ENCODE assay signal across 17 cellular contexts in genomic region chr14:53807580-53807979, GRCh38.
"Had no signal": no experiment of that assay in that cellular context is flagged by ENCODE, and none has a peak within 500 bp of the region (broad histone marks: within the 10 kb centered on the region; RNA-seq: fewer than 3 reads in every experiment).

No MANE protein-coding gene starts in this region.

- H3K9me3 ChIP-seq: esophagus muscularis mucosa, psoas muscle, stomach, uterus had no signal

- H3K27ac ChIP-seq: psoas muscle, stomach, uterus had no signal

- H3K36me3 Mint-ChIP-seq: activated CD8-positive, alpha-beta memory T cell treated with anti-CD3 and anti-CD28 coated beads, Interleukin-2, amount 10 ng/mL, durations not matched to agents 7 days and 5 days; activated naive CD4-positive, alpha-beta T cell treated with anti-CD3 and anti-CD28 coated beads, Interleukin-2, amount 50 U/mL, for 24 hours; memory B cell; natural killer cell treated with Interleukin-12 subunit alpha and Interleukin-12 subunit beta and Interleukin-15 and Interleukin-18, amount 100 ng/mL, for 72 hours had no signal

- DNase-seq: activated CD4-positive, alpha-beta T cell treated with anti-CD3 and anti-CD28 coated beads, Interleukin-2, amount 50 U/mL, for 4 hours; activated CD8-positive, alpha-beta memory T cell treated with anti-CD3 and anti-CD28 coated beads, Interleukin-2, amount 10 ng/mL, durations not matched to agents 7 days and 5 days; activated effector memory CD4-positive, alpha-beta T cell treated with Interleukin-2 at 50 U/mL for 16 hours; activated T-cell treated with anti-CD3 and anti-CD28 coated beads, Interleukin-2, amount 50 U/mL, for 24 hours; occipital lobe; stimulated activated CD4-positive, alpha-beta T cell treated with anti-CD3 and anti-CD28 coated beads, Interleukin-4, amount 100 ng/mL, for 4 hours; stomach; T-helper 2 cell had no signal

- H3K27me3 ChIP-seq: esophagus muscularis mucosa, stomach, uterus had no signal

- H3K4me3 ChIP-seq: esophagus muscularis mucosa, psoas muscle, stomach, uterus had no signal

- H3K27ac Mint-ChIP-seq: activated CD8-positive, alpha-beta memory T cell treated with anti-CD3 and anti-CD28 coated beads, Interleukin-2, amount 10 ng/mL, durations not matched to agents 7 days and 5 days; activated naive CD4-positive, alpha-beta T cell treated with anti-CD3 and anti-CD28 coated beads, Interleukin-2, amount 50 U/mL, for 24 hours; activated T-cell treated with anti-CD3 and anti-CD28 coated beads, Interleukin-2, amount 50 U/mL, for 24 hours; memory B cell; natural killer cell treated with Interleukin-12 subunit alpha and Interleukin-12 subunit beta and Interleukin-15 and Interleukin-18, amount 100 ng/mL, for 72 hours had no signal

- H3K4me1 Mint-ChIP-seq: activated CD8-positive, alpha-beta memory T cell treated with anti-CD3 and anti-CD28 coated beads, Interleukin-2, amount 10 ng/mL, durations not matched to agents 7 days and 5 days; activated naive CD4-positive, alpha-beta T cell treated with anti-CD3 and anti-CD28 coated beads, Interleukin-2, amount 50 U/mL, for 24 hours; memory B cell had no signal

- H3K36me3 ChIP-seq: esophagus muscularis mucosa, stomach, uterus had no signal

- H3K4me1 ChIP-seq: esophagus muscularis mucosa, psoas muscle, uterus had no signal

- FAIRE-seq: endometrium had no signal

- H3K27me3 Mint-ChIP-seq: activated CD8-positive, alpha-beta memory T cell treated with anti-CD3 and anti-CD28 coated beads, Interleukin-2, amount 10 ng/mL, durations not matched to agents 7 days and 5 days; activated naive CD4-positive, alpha-beta T cell treated with anti-CD3 and anti-CD28 coated beads, Interleukin-2, amount 50 U/mL, for 24 hours; activated T-cell treated with anti-CD3 and anti-CD28 coated beads, Interleukin-2, amount 50 U/mL, for 24 hours; natural killer cell treated with Interleukin-12 subunit alpha and Interleukin-12 subunit beta and Interleukin-15 and Interleukin-18, amount 100 ng/mL, for 72 hours had no signal

- ATAC-seq: activated CD4-positive, CD25-positive, alpha-beta regulatory T cell treated with anti-CD3 and anti-CD28 coated beads, Interleukin-2, amount 50 U/mL, for 24 hours; activated CD8-positive, alpha-beta memory T cell treated with anti-CD3 and anti-CD28 coated beads, Interleukin-2, amount 10 ng/mL, durations not matched to agents 7 days and 5 days; natural killer cell treated with Interleukin-12 subunit alpha and Interleukin-12 subunit beta and Interleukin-15 and Interleukin-18, amount 100 ng/mL, for 72 hours had no signal

- H3K4me3 Mint-ChIP-seq: activated CD8-positive, alpha-beta memory T cell treated with anti-CD3 and anti-CD28 coated beads, Interleukin-2, amount 10 ng/mL, durations not matched to agents 7 days and 5 days; activated naive CD4-positive, alpha-beta T cell treated with anti-CD3 and anti-CD28 coated beads, Interleukin-2, amount 50 U/mL, for 24 hours; activated T-cell treated with anti-CD3 and anti-CD28 coated beads, Interleukin-2, amount 50 U/mL, for 24 hours; brain; memory B cell; natural killer cell treated with Interleukin-12 subunit alpha and Interleukin-12 subunit beta and Interleukin-15 and Interleukin-18, amount 100 ng/mL, for 72 hours had no signal
